Comparison of ENCODE assay signal across 8 cellular contexts in genomic region chr17:20155258-20156195, GRCh38.
DNase-seq lines count a peak whose midpoint lies in the region; ATAC-seq and TF ChIP-seq lines count a peak whose summit lies in the region.

No MANE protein-coding gene starts in this region.

- TF ChIP-seq POLR2A in GM15510 (IDR thresholded peaks at IDR 0.05; ENCODE audit: borderline replicate concordance, extremely low read depth, insufficient read length): peak; percentile 59
- TF ChIP-seq POLR2A in vagina (IDR thresholded peaks at IDR 0.05): no peak

- no peaks in the 10 kb centered on the region for H3K27me3 ChIP-seq in vagina

- TF ChIP-seq CTCF in vagina (IDR thresholded peaks at IDR 0.05): no peak

- no peaks in the 10 kb centered on the region for H3K36me3 ChIP-seq in vagina

- no peaks in the 10 kb centered on the region for H3K9me3 ChIP-seq in vagina

- DNase-seq in NCI-H146 treated with DMSO at 0.1 percent for 48 hours (lab: John Stamatoyannopoulos, UW; ENCODE audit: unreplicated experiment) (peak; percentile 95), T-helper 22 cell (ENCODE audit: low read depth) (peak; percentile 92), astrocyte of the hippocampus (ENCODE audit: low read depth, low spot score) (peak; percentile 99), hepatic stellate cell (ENCODE audit: low spot score) (peak; percentile 93), putamen (ENCODE audit: low spot score) (peak; percentile 92), vagina (ENCODE audit: extremely low spot score in 2 of 2) (no peak)

- peaks cover 13% of the 10 kb centered on the region for H3K4me1 ChIP-seq in vagina

- intact Hi-C loops in vagina (cut with DNase I): no loop called here

- ATAC-seq in HG02852 (IDR thresholded peaks at IDR 0.05; ENCODE audit: unreplicated experiment): peak; percentile 87

- H3K4me3 ChIP-seq in vagina: peak overlapping the region; percentile 49 to 56

- H3K27ac ChIP-seq in vagina: peak overlapping the region; percentile 37

Comparison
In these comparisons a context has a peak if more than half of its experiments do, and no peak if none do; other contexts are left out.
1. DNase-seq: peak in NCI-H146 treated with DMSO at 0.1 percent for 48 hours (single experiment), T-helper 22 cell (single experiment), astrocyte of the hippocampus (single experiment), hepatic stellate cell (single experiment) and putamen (single experiment); none in vagina (0 of 2).